Comparison of ENCODE assay signal across 1 cellular context in genomic region chr3:17076940-17077605, GRCh38.
A peak's percentile ranks its signal among the peaks of the same experiment; 100 is the strongest.
TF ChIP-seq lines count a peak whose summit lies in the region.

No MANE protein-coding gene starts in this region.

TF ChIP-seq in GM12878, 131 proteins besides CTCF, POLR2A, EP300 and RAD21:
- TF ChIP-seq PRDM15 (CRISPR knock-in tag; IDR thresholded peaks at IDR 0.05) (no peak), BCL3 (IDR thresholded peaks at IDR 0.05; ENCODE audit: borderline replicate concordance, insufficient read depth, low read depth, low read length, poor library complexity, severe bottlenecking) (no peak), RB1 (IDR thresholded peaks at IDR 0.05; ENCODE audit: borderline replicate concordance) (no peak), ZBTB4 (CRISPR knock-in tag; IDR thresholded peaks at IDR 0.05) (no peak), CEBPB (IDR thresholded peaks at IDR 0.05; ENCODE audit: borderline replicate concordance in 1 of 2, low read depth in 2 of 2, low read length in 2 of 2) (no peak), EED (IDR thresholded peaks at IDR 0.05; ENCODE audit: low read depth) (0 out of 2 replicates have a peak, but pooled peaks have one; percentile 24), NBN (IDR thresholded peaks at IDR 0.05) (no peak), SIX5 (IDR thresholded peaks at IDR 0.05; ENCODE audit: low read depth, low read length, severe bottlenecking) (no peak), RUNX3 (IDR thresholded peaks at IDR 0.05; ENCODE audit: low read length) (peak; percentile 52), BACH1 (IDR thresholded peaks at IDR 0.05; ENCODE audit: borderline replicate concordance) (no peak), MYB (IDR thresholded peaks at IDR 0.05; ENCODE audit: borderline replicate concordance, low read depth, low read length) (no peak), ZNF384 (IDR thresholded peaks at IDR 0.05; ENCODE audit: borderline replicate concordance, low read depth, low read length) (no peak), NR2F1 (conservative IDR thresholded peaks at IDR 0.05) (no peak), FOS (IDR thresholded peaks at IDR 0.05; ENCODE audit: borderline replicate concordance, extremely low read depth, insufficient read length) (no peak), SPI1 (IDR thresholded peaks at IDR 0.05; ENCODE audit: borderline replicate concordance, insufficient read depth, low read depth, low read length) (peak; percentile 36; the same call in 1 of the 2 replicates), BMI1 (IDR thresholded peaks at IDR 0.05; ENCODE audit: borderline replicate concordance) (no peak), CREM (IDR thresholded peaks at IDR 0.05; ENCODE audit: low read depth) (no peak), HCFC1 (IDR thresholded peaks at IDR 0.05; ENCODE audit: low read length) (no peak)
